22 cellular contexts compared by ENCODE assay signal in genomic region chr17:29079433-29079832, GRCh38. TPM values are rescaled to one million over a fixed set of nuclear protein-coding genes. Genes with fewer than 3 reads are reported as not detected.
"Had no signal": no experiment of that assay in that cellular context is flagged by ENCODE, and none has a peak within 500 bp of the region (broad histone marks: within the 10 kb centered on the region; RNA-seq: fewer than 3 reads in every experiment).

No MANE protein-coding gene starts in this region.

- DNase-seq: activated CD4-positive, alpha-beta T cell treated with anti-CD3 and anti-CD28 coated beads for 4 hours; activated CD4-positive, alpha-beta T cell treated with anti-CD3 and anti-CD28 coated beads, Interleukin-2, amount 50 U/mL, for 4 hours; activated CD8-positive, alpha-beta memory T cell treated with anti-CD3 and anti-CD28 coated beads, Interleukin-2, amount 50 U/mL, for 48 hours; activated CD8-positive, alpha-beta T cell treated with anti-CD3 and anti-CD28 coated beads, Interleukin-2, amount 10 ng/mL, durations not matched to agents 7 days and 5 days; activated naive CD4-positive, alpha-beta T cell; activated T-cell treated with anti-CD3 and anti-CD28 coated beads, Interleukin-2, amount 50 U/mL, for 1 hour; body of pancreas; Kasumi-1; NCI-H1105 treated with DMSO at 0.1 percent for 48 hours; NCI-H1436 treated with DMSO at 0.1 percent for 48 hours; NCI-H187; NCI-H2081; NCI-H446; NCI-H524; Peyer's patch; SHP77 had no signal

- H3K4me1 Mint-ChIP-seq: activated naive CD4-positive, alpha-beta T cell treated with anti-CD3 and anti-CD28 coated beads, Interleukin-2, amount 50 U/mL, for 24 hours had no signal

- H3K4me3 ChIP-seq: ascending aorta, body of pancreas, Peyer's patch had no signal

- H3K9me3 Mint-ChIP-seq: activated naive CD4-positive, alpha-beta T cell treated with anti-CD3 and anti-CD28 coated beads, Interleukin-2, amount 50 U/mL, for 24 hours; central memory CD8-positive, alpha-beta T cell; T-helper 1 cell treated with Interleukin-12 subunit alpha and Interleukin-12 subunit beta and Interleukin-4 antibody, amounts not matched to agents 30 μg/mL and 1 μg/mL, for 36 hours had no signal

- H3K27ac Mint-ChIP-seq: activated CD8-positive, alpha-beta T cell treated with anti-CD3 and anti-CD28 coated beads, Interleukin-2, amount 10 ng/mL, durations not matched to agents 7 days and 5 days; activated naive CD4-positive, alpha-beta T cell treated with anti-CD3 and anti-CD28 coated beads, Interleukin-2, amount 50 U/mL, for 24 hours; T-helper 1 cell treated with Interleukin-12 subunit alpha and Interleukin-12 subunit beta and Interleukin-4 antibody, amounts not matched to agents 30 μg/mL and 1 μg/mL, for 36 hours had no signal

- H3K4me3 Mint-ChIP-seq: activated CD8-positive, alpha-beta T cell treated with anti-CD3 and anti-CD28 coated beads, Interleukin-2, amount 10 ng/mL, durations not matched to agents 7 days and 5 days; activated naive CD4-positive, alpha-beta T cell treated with anti-CD3 and anti-CD28 coated beads, Interleukin-2, amount 50 U/mL, for 24 hours; central memory CD8-positive, alpha-beta T cell; T-helper 1 cell treated with Interleukin-12 subunit alpha and Interleukin-12 subunit beta and Interleukin-4 antibody, amounts not matched to agents 30 μg/mL and 1 μg/mL, for 36 hours had no signal

- ATAC-seq: activated CD4-positive, CD25-positive, alpha-beta regulatory T cell treated with anti-CD3 and anti-CD28 coated beads, Interleukin-2, amount 50 U/mL, for 24 hours; activated CD8-positive, alpha-beta T cell treated with anti-CD3 and anti-CD28 coated beads, Interleukin-2, amount 10 ng/mL, durations not matched to agents 7 days and 5 days; body of pancreas had no signal

- H3K4me1 ChIP-seq: ascending aorta, body of pancreas, Peyer's patch had no signal

- H3K27ac ChIP-seq: ascending aorta, body of pancreas, Peyer's patch, RWPE1 had no signal

- H3K27me3 Mint-ChIP-seq: activated naive CD4-positive, alpha-beta T cell treated with anti-CD3 and anti-CD28 coated beads, Interleukin-2, amount 50 U/mL, for 24 hours; central memory CD8-positive, alpha-beta T cell had no signal

- H3K27me3 ChIP-seq: ascending aorta, body of pancreas, Peyer's patch had no signal

- H3K9me3 ChIP-seq: ascending aorta, body of pancreas, Peyer's patch had no signal

RNA-seq across cellular contexts. Expression of gene PIPOX, which starts 36.5 kb away (rescaled TPM):
- total RNA-seq: ascending aorta had no signal
